21 cellular contexts compared by ENCODE assay signal in the genomic region with DNA sequence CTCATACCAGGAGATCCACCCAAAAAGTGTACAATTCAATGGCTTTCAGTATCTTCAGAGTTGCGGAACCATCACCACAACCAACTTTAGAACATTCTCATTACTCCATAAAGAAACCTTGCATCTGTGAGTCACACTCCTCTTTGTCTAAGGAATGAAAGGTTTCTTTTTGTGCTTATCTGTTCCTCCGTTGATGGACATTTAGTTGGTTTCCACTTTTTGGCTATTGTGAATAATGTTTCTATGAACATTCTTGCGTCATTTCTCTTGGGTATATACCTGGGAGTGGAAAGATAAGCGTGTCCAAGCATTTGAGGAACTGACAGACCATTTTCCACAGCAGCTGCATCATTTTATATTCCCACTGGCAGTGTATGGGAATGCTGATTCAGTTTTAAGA. TPM values are rescaled to one million over a fixed set of nuclear protein-coding genes. Genes with fewer than 3 reads are reported as not detected.
"Had no signal": no experiment of that assay in that cellular context is flagged by ENCODE, and none has a peak within 500 bp of the region (broad histone marks: within the 10 kb centered on the region; RNA-seq: fewer than 3 reads in every experiment).

No MANE protein-coding gene starts in this region.

- H3K36me3 Mint-ChIP-seq: mesothelial cell of epicardium had no signal

- H3K27ac Mint-ChIP-seq: activated CD4-positive, alpha-beta T cell treated with anti-CD3 and anti-CD28 coated beads, Interleukin-2, amount 10 ng/mL, durations not matched to agents 7 days and 5 days; activated CD8-positive, alpha-beta T cell treated with anti-CD3 and anti-CD28 coated beads, Interleukin-2, amount 10 ng/mL, durations not matched to agents 7 days and 5 days; endodermal cell; mesothelial cell of epicardium; natural killer cell treated with Interleukin-12 subunit alpha and Interleukin-12 subunit beta and Interleukin-15 and Interleukin-18, amount 100 ng/mL, for 72 hours; stimulated activated naive B cell treated with anti-CD40 and anti-IgM and Interleukin-4, amounts not matched to agents 10 μg/mL and 1 μg/mL and 100 μg/mL, for 72 hours had no signal

- H3K4me3 ChIP-seq: ascending aorta, cardiac muscle cell, lung, thyroid gland had no signal

- H3K9me3 Mint-ChIP-seq: activated T-cell treated with anti-CD3 and anti-CD28 coated beads, Interleukin-2, amount 50 U/mL, for 4 hours; natural killer cell treated with Interleukin-12 subunit alpha and Interleukin-12 subunit beta and Interleukin-15 and Interleukin-18, amount 100 ng/mL, for 72 hours; stimulated activated naive B cell treated with anti-CD40 and anti-IgM and Interleukin-4, amounts not matched to agents 10 μg/mL and 1 μg/mL and 100 μg/mL, for 72 hours had no signal

- H2AFZ ChIP-seq: parathyroid adenoma had no signal

- H3K4me1 Mint-ChIP-seq: endodermal cell; mesothelial cell of epicardium; stimulated activated naive B cell treated with anti-CD40 and anti-IgM and Interleukin-4, amounts not matched to agents 10 μg/mL and 1 μg/mL and 100 μg/mL, for 72 hours had no signal

- H3K9me3 ChIP-seq: thyroid gland had no signal

- H3K4me3 Mint-ChIP-seq: activated CD4-positive, alpha-beta T cell treated with anti-CD3 and anti-CD28 coated beads, Interleukin-2, amount 10 ng/mL, durations not matched to agents 7 days and 5 days; activated CD8-positive, alpha-beta T cell treated with anti-CD3 and anti-CD28 coated beads, Interleukin-2, amount 10 ng/mL, durations not matched to agents 7 days and 5 days; activated T-cell treated with anti-CD3 and anti-CD28 coated beads, Interleukin-2, amount 50 U/mL, for 4 hours; endodermal cell; mesothelial cell of epicardium; natural killer cell treated with Interleukin-12 subunit alpha and Interleukin-12 subunit beta and Interleukin-15 and Interleukin-18, amount 100 ng/mL, for 72 hours; stimulated activated naive B cell treated with anti-CD40 and anti-IgM and Interleukin-4, amounts not matched to agents 10 μg/mL and 1 μg/mL and 100 μg/mL, for 72 hours had no signal

- H3K79me2 ChIP-seq: parathyroid adenoma had no signal

- H3K27me3 Mint-ChIP-seq: activated CD4-positive, alpha-beta T cell treated with anti-CD3 and anti-CD28 coated beads, Interleukin-2, amount 10 ng/mL, durations not matched to agents 7 days and 5 days had no signal

- DNase-seq: activated CD4-positive, alpha-beta T cell treated with anti-CD3 and anti-CD28 coated beads, Interleukin-2, amount 10 ng/mL, durations not matched to agents 7 days and 5 days; activated effector memory CD4-positive, alpha-beta T cell treated with Interleukin-2 at 50 U/mL for 16 hours; activated naive CD4-positive, alpha-beta T cell treated with anti-CD3 and anti-CD28 coated beads, Interleukin-2, amount 50 U/mL, for 16 hours; activated T-cell treated with anti-CD3 and anti-CD28 coated beads, Interleukin-2, amount 50 U/mL, for 4 hours; endodermal cell; erythroblast; foreskin fibroblast; hypothalamus; islet precursor cell; stimulated activated naive B cell treated with anti-CD40 and anti-IgM and Interleukin-4, amounts not matched to agents 10 μg/mL and 1 μg/mL and 100 μg/mL, for 72 hours; T1000; thyroid gland had no signal

- H3K36me3 ChIP-seq: ascending aorta, cardiac muscle cell, thyroid gland had no signal

- H3K4me1 ChIP-seq: ascending aorta, parathyroid adenoma, thyroid gland had no signal

- H3K9ac ChIP-seq: parathyroid adenoma had no signal

- H3K27ac ChIP-seq: ascending aorta, cardiac muscle cell, parathyroid adenoma, thyroid gland had no signal

- H3K27me3 ChIP-seq: ascending aorta, cardiac muscle cell, thyroid gland had no signal

RNA-seq across cellular contexts. Expression of a gene that starts 10.6 kb away (rescaled TPM):
- total RNA-seq: activated CD4-positive, alpha-beta T cell treated with anti-CD3 and anti-CD28 coated beads, Interleukin-2, amount 10 ng/mL, durations not matched to agents 7 days and 5 days; ascending aorta; cardiac muscle cell; natural killer cell treated with Interleukin-12 subunit alpha and Interleukin-12 subunit beta and Interleukin-15 and Interleukin-18, amount 100 ng/mL, for 72 hours; T-helper 1 cell treated with Interleukin-12 subunit alpha and Interleukin-12 subunit beta and Interleukin-4 antibody, amounts not matched to agents 30 ng/mL and 1 ng/mL, for 36 hours; thyroid gland; ureter had no signal
- polyA plus RNA-seq: cardiac muscle cell had no signal

RNA-seq across cellular contexts. Expression of a gene that starts 39.9 kb away (rescaled TPM):
- total RNA-seq: ascending aorta had no signal
